Comparison of ENCODE assay signal across 8 cellular contexts in the genomic region with DNA sequence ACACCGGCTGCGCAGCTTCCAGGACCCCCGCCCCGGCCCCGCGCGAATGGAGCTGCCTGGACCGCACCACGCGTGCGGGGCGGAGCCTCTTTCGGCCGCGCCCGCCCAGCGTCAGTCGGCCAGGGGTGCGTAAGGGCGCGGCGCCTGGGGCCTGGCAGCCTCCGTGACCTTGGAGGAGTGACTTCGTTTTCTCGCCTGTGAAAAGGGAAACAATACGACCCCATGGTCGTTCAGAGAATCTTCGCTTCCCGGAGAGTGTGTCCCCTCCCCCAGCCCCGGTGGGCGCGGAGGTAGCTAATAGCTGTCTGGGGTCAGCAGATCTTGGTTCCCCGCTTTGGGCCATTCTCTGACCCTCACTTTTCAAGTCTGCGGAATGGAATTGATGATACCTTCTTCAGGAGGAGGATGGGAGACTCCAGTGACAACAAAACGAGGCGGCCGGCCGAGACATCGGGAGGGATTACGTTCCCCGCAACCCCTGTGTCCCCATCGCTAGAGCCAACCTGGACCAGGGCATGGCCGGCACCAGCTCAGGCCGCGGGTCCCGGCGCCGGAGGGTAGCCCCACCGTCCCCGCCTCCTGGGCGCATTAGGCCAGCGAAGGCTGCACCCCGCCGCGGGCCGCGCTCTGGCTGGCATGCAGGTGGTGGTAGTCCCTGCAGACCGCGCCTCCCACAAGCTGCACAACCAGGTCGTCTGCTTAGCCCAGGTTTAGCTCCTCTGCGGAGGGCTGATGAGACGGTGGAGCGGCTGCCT. TPM values are rescaled to one million over a fixed set of nuclear protein-coding genes. Genes with fewer than 3 reads are reported as not detected.
DNase-seq lines count a peak whose midpoint lies in the region; ATAC-seq and TF ChIP-seq lines count a peak whose summit lies in the region.

No MANE protein-coding gene starts in this region.

- CTCF ChIA-PET in A673 (lab: Charles Lee): interaction anchor here (0.6 kb wide), 2 partner anchors 137 to 323 kb away, joined by 3 read pairs; no protein-coding TSS in a partner anchor

- H3K9me3 ChIP-seq in A673 (ENCODE audit: low read depth, low read length, poor library complexity, severe bottlenecking) (no peaks in the 10 kb centered on the region), duodenal mucosa (ENCODE audit: control insufficient read depth in 1 of 2, low read length in 2 of 2) (no peaks in the 10 kb centered on the region), lung (ENCODE audit: control insufficient read depth in 2 of 2, insufficient read depth in 1 of 2, low read length in 1 of 2) (no peaks in the 10 kb centered on the region)

- H3K27ac ChIP-seq in A673 (ENCODE audit: low read depth, low read length, poor library complexity, severe bottlenecking) (no peak overlapping the region), duodenal mucosa (ENCODE audit: low read depth, low read length) (peak overlapping the region; percentile 88), lung (ENCODE audit: low read depth in 1 of 2, low read length in 1 of 2) (peak overlapping the region; percentile 67 to 82)

- 0% methylated on average over 55 to 63 of the region's 63 CpGs for WGBS in lung, 2 donors

- peak overlapping the region; percentile 76 to 98 for H3K9ac ChIP-seq in duodenal mucosa (ENCODE audit: low read depth in 1 of 2, low read length in 2 of 2)

- H3K27ac Mint-ChIP-seq in activated CD4-positive, alpha-beta T cell treated with anti-CD3 and anti-CD28 coated beads, Interleukin-2, amount 10 ng/mL, durations not matched to agents 24 days and 14 days: peak overlapping the region; percentile 95

- H3K36me3 ChIP-seq in A673 (ENCODE audit: insufficient read depth, low read length, poor library complexity, severe bottlenecking) (no peaks in the 10 kb centered on the region), duodenal mucosa (ENCODE audit: control insufficient read depth in 1 of 2, insufficient read depth in 2 of 2, low read length in 2 of 2) (no peaks in the 10 kb centered on the region), lung (ENCODE audit: control insufficient read depth in 2 of 2, insufficient read depth in 2 of 2, low read length in 2 of 2) (no peaks in the 10 kb centered on the region)

- no peak for TF ChIP-seq CTCF in A673 (conservative IDR thresholded peaks at IDR 0.05; ENCODE audit: low read depth, low read length)
- no peak for TF ChIP-seq CTCF in lung (IDR thresholded peaks at IDR 0.05; ENCODE audit: control extremely low read depth, extremely low read depth)

- H3K4me3 ChIP-seq in A673 (ENCODE audit: low read depth, low read length, poor library complexity, severe bottlenecking) (peak overlapping the region; percentile 69), duodenal mucosa (ENCODE audit: low read depth in 1 of 2, low read length in 2 of 2) (peak overlapping the region; percentile 77 to 92), lung (peak overlapping the region; percentile 70)

- H3K4me3 Mint-ChIP-seq in activated CD4-positive, alpha-beta T cell treated with anti-CD3 and anti-CD28 coated beads, Interleukin-2, amount 10 ng/mL, durations not matched to agents 24 days and 14 days: peak overlapping the region; percentile 95

- BruUV-seq in A673 (replicated peaks; lab: Mats Ljungman, UMichigan): no TSS peak

- H3K27me3 ChIP-seq in A673 (replicated peaks; ENCODE audit: insufficient read depth, low read depth, low read length, poor library complexity): no peaks in the 10 kb centered on the region
- no peaks in the 10 kb centered on the region for H3K27me3 ChIP-seq in duodenal mucosa (ENCODE audit: control insufficient read depth in 1 of 2, insufficient read depth in 2 of 2, low read length in 2 of 2)
- no peaks in the 10 kb centered on the region for H3K27me3 ChIP-seq in lung (ENCODE audit: control insufficient read depth, insufficient read depth)

- POLR2A ChIA-PET in A673 (lab: Charles Lee; ENCODE audit: low non-redundant PET): interaction anchor here (0.6 kb wide), 1 partner anchor 10 kb away, joined by 7 read pairs; no protein-coding TSS in a partner anchor

- no peaks in the 10 kb centered on the region for H3K9me3 Mint-ChIP-seq in activated CD4-positive, alpha-beta T cell treated with anti-CD3 and anti-CD28 coated beads, Interleukin-2, amount 10 ng/mL, durations not matched to agents 24 days and 14 days

- H3K27me3 Mint-ChIP-seq in activated CD4-positive, alpha-beta T cell treated with anti-CD3 and anti-CD28 coated beads, Interleukin-2, amount 10 ng/mL, durations not matched to agents 24 days and 14 days: no peaks in the 10 kb centered on the region

- ATAC-seq in GM18861 (IDR thresholded peaks at IDR 0.05; ENCODE audit: unreplicated experiment) (peak; percentile 59), HG03103 (IDR thresholded peaks at IDR 0.05; ENCODE audit: low read depth, unreplicated experiment) (peak; percentile 60), lung (ENCODE audit: insufficient read depth, low FRiP score) (peak; percentile 90)

- H3K4me1 ChIP-seq in A673 (ENCODE audit: insufficient read depth, low read length, poor library complexity, severe bottlenecking): peaks cover 32% of the 10 kb centered on the region
- peaks cover 33 to 58% of the 10 kb centered on the region in 2 donors for H3K4me1 ChIP-seq in duodenal mucosa (ENCODE audit: control insufficient read depth in 1 of 2, insufficient read depth in 2 of 2, low read length in 2 of 2)
- peaks cover 0 to 13% of the 10 kb centered on the region in 2 donors for H3K4me1 ChIP-seq in lung (ENCODE audit: control insufficient read depth in 2 of 2, insufficient read depth in 2 of 2, low read length in 2 of 2)

- H3K4me1 Mint-ChIP-seq in activated CD4-positive, alpha-beta T cell treated with anti-CD3 and anti-CD28 coated beads, Interleukin-2, amount 10 ng/mL, durations not matched to agents 24 days and 14 days: peaks cover 52% of the 10 kb centered on the region

- no peak for DNase-seq in A673 (ENCODE audit: low spot score)
- DNase-seq in NCI-H460 (ENCODE audit: extremely low read depth, low read depth): peak; percentile 43
- peak; percentile 95 for DNase-seq in activated CD4-positive, alpha-beta T cell treated with anti-CD3 and anti-CD28 coated beads, Interleukin-2, amount 10 ng/mL, durations not matched to agents 24 days and 14 days
- DNase-seq in lung (ENCODE audit: low spot score): peak; percentile 71
- peak; percentile 82 for DNase-seq in stimulated activated CD8-positive, alpha-beta memory T cell treated with anti-CD3 and anti-CD28 coated beads, Interleukin-4, amount 100 ng/mL, for 48 hours

- H3K36me3 Mint-ChIP-seq in activated CD4-positive, alpha-beta T cell treated with anti-CD3 and anti-CD28 coated beads, Interleukin-2, amount 10 ng/mL, durations not matched to agents 24 days and 14 days (ENCODE audit: low read depth): no peaks in the 10 kb centered on the region

- intact Hi-C loops in A673 (cut with micrococcal nuclease; ENCODE audit: unreplicated experiment): no loop called here
- intact Hi-C loops in activated CD4-positive, alpha-beta T cell treated with anti-CD3 and anti-CD28 coated beads, Interleukin-2, amount 10 ng/mL, durations not matched to agents 24 days and 14 days (cut with micrococcal nuclease): no loop called here

RNA-seq across cellular contexts. Expression of a gene that starts 5.5 kb away (rescaled TPM):
- total RNA-seq in A673 (2021) (0.35 TPM in 1 of 2 replicates, not detected in the other), lung (1 to 10 TPM in 1 of 2 donors, under 1 TPM in 1; 0.74 to 1.5 TPM)
- not detected in 2 replicates for total RNA-seq in NCI-H460 (2014; rRNA removed; shearing (Covaris generic))
- not detected in 2 replicates for polyA plus RNA-seq in NCI-H460 (2014; cell fraction: nucleus; rRNA removed)
- total RNA-seq in activated CD4-positive, alpha-beta T cell treated with anti-CD3 and anti-CD28 coated beads, Interleukin-2, amount 10 ng/mL, durations not matched to agents 24 days and 14 days: 0.35 and 0.45 TPM in 2 replicates
- polyA plus RNA-seq in lung: under 1 TPM; 0.02 to 0.10 TPM

RNA-seq across cellular contexts. Expression of a gene that starts 6.4 kb away (rescaled TPM):
- total RNA-seq in A673 (2021) (80.3 and 92.8 TPM in 2 replicates), lung (10 to 100 TPM; 23.4 to 40.5 TPM)
- total RNA-seq in NCI-H460 (2014; rRNA removed; shearing (Covaris generic)): 21.6 and 24.5 TPM in 2 replicates
- 37.4 and 49.1 TPM in 2 replicates for polyA plus RNA-seq in NCI-H460 (2014; cell fraction: nucleus; rRNA removed)
- 71.4 and 74.0 TPM in 2 replicates for total RNA-seq in activated CD4-positive, alpha-beta T cell treated with anti-CD3 and anti-CD28 coated beads, Interleukin-2, amount 10 ng/mL, durations not matched to agents 24 days and 14 days
- polyA plus RNA-seq in lung: 10 to 100 TPM; 15.3 to 27.7 TPM
